ENCODE assay signal across 21 cellular contexts in the genomic region with DNA sequence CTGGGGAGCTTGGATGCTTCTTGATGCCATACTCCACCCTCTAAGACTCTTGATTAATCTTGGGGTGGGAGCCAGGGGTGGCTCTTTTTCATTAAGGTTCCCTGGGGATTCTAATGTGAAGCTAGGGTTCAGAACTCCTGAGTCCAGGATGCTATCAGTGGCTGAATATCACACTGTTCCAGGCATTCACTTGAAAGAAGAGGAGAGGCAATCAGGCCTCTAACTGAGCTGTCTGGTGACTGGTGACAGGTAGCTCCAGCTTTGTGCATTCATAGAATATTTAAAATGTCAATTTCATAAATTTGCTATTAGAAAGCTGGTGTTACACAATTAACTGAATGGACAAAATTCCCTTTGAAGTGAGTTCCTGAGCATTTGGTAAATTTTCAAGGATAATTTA.
"Had no signal": no experiment of that assay in that cellular context is flagged by ENCODE, and none has a peak within 500 bp of the region (broad histone marks: within the 10 kb centered on the region; RNA-seq: fewer than 3 reads in every experiment).

No MANE protein-coding gene starts in this region.

- H3K36me3 ChIP-seq: neural progenitor cell, ovary, prostate gland had no signal

- DNase-seq: activated CD4-positive, alpha-beta memory T cell treated with anti-CD3 and anti-CD28 coated beads for 36 hours; activated CD4-positive, alpha-beta T cell treated with anti-CD3 and anti-CD28 coated beads for 48 hours; activated effector memory CD4-positive, alpha-beta T cell treated with Interleukin-2 at 50 U/mL for 16 hours; activated naive CD4-positive, alpha-beta T cell treated with anti-CD3 and anti-CD28 coated beads for 36 hours; activated naive CD8-positive, alpha-beta T cell treated with anti-CD3 and anti-CD28 coated beads, Interleukin-2, amount 10 ng/mL, durations not matched to agents 7 days and 5 days; activated T-cell treated with anti-CD3 and anti-CD28 coated beads, Interleukin-2, amount 50 U/mL, for 48 hours; amniotic stem cell; effector CD4-positive, alpha-beta T cell; foreskin melanocyte; immature natural killer cell; mesendoderm; mucosa of descending colon; ovary; stimulated activated CD4-positive, alpha-beta T cell treated with anti-CD3 and anti-CD28 coated beads, Interleukin-12 subunit alpha, Interleukin-12 subunit beta, amount 100 ng/mL, for 4 hours; stimulated activated CD4-positive, alpha-beta T cell treated with anti-CD3 and anti-CD28 coated beads, Interleukin-4, amount 100 ng/mL, for 4 hours; stimulated activated naive CD8-positive, alpha-beta T cell treated with anti-CD3 and anti-CD28 coated beads, Interleukin-15, Interleukin-2, amounts not matched to agents 100 U/mL and 50 U/mL, for 24 hours; T1000 had no signal

- H3K4me1 Mint-ChIP-seq: immature natural killer cell had no signal

- H3K4me3 Mint-ChIP-seq: activated CD4-positive, alpha-beta memory T cell treated with anti-CD3 and anti-CD28 coated beads for 36 hours; activated naive CD4-positive, alpha-beta T cell treated with anti-CD3 and anti-CD28 coated beads for 36 hours; activated naive CD8-positive, alpha-beta T cell treated with anti-CD3 and anti-CD28 coated beads, Interleukin-2, amount 10 ng/mL, durations not matched to agents 7 days and 5 days; immature natural killer cell; neural progenitor cell; T-helper 1 cell treated with Interleukin-12 subunit alpha and Interleukin-12 subunit beta and Interleukin-4 antibody, amounts not matched to agents 30 μg/mL and 1 μg/mL, for 36 hours had no signal

- H3K36me3 Mint-ChIP-seq: activated CD4-positive, alpha-beta memory T cell treated with anti-CD3 and anti-CD28 coated beads for 36 hours; activated naive CD8-positive, alpha-beta T cell treated with anti-CD3 and anti-CD28 coated beads, Interleukin-2, amount 10 ng/mL, durations not matched to agents 7 days and 5 days; immature natural killer cell; neural progenitor cell had no signal

- ATAC-seq: stimulated activated naive CD8-positive, alpha-beta T cell treated with anti-CD3 and anti-CD28 coated beads, Interleukin-15, Interleukin-2, amounts not matched to agents 100 U/mL and 50 U/mL, for 24 hours had no signal

- H3K27ac Mint-ChIP-seq: activated CD4-positive, alpha-beta memory T cell treated with anti-CD3 and anti-CD28 coated beads for 36 hours; activated naive CD4-positive, alpha-beta T cell treated with anti-CD3 and anti-CD28 coated beads for 36 hours; activated naive CD8-positive, alpha-beta T cell treated with anti-CD3 and anti-CD28 coated beads, Interleukin-2, amount 10 ng/mL, durations not matched to agents 7 days and 5 days; immature natural killer cell; neural progenitor cell; T-helper 1 cell treated with Interleukin-12 subunit alpha and Interleukin-12 subunit beta and Interleukin-4 antibody, amounts not matched to agents 30 μg/mL and 1 μg/mL, for 36 hours had no signal

- H3K9me3 Mint-ChIP-seq: activated CD4-positive, alpha-beta memory T cell treated with anti-CD3 and anti-CD28 coated beads for 36 hours; activated naive CD4-positive, alpha-beta T cell treated with anti-CD3 and anti-CD28 coated beads for 36 hours; activated naive CD8-positive, alpha-beta T cell treated with anti-CD3 and anti-CD28 coated beads, Interleukin-2, amount 10 ng/mL, durations not matched to agents 7 days and 5 days; immature natural killer cell; neural progenitor cell; T-helper 1 cell treated with Interleukin-12 subunit alpha and Interleukin-12 subunit beta and Interleukin-4 antibody, amounts not matched to agents 30 μg/mL and 1 μg/mL, for 36 hours had no signal

- H3K27ac ChIP-seq: hepatocyte, neural progenitor cell, ovary, prostate gland had no signal

- H3K27me3 ChIP-seq: hepatocyte, neural progenitor cell, ovary had no signal

- H3K4me1 ChIP-seq: prostate gland had no signal

- H3K9me3 ChIP-seq: mucosa of descending colon, ovary, prostate gland had no signal

- H3K4me3 ChIP-seq: hepatocyte, mucosa of descending colon, neural progenitor cell, ovary, prostate gland had no signal
